In genomic region chr20:2143594-2143993, GRCh38 we compare ENCODE assay signal across 26 cellular contexts.
"Had no signal": no experiment of that assay in that cellular context is flagged by ENCODE, and none has a peak within 500 bp of the region (broad histone marks: within the 10 kb centered on the region; RNA-seq: fewer than 3 reads in every experiment).

No MANE protein-coding gene starts in this region.

- H3K27ac ChIP-seq: breast epithelium, epithelial cell of prostate, esophagus squamous epithelium, lower lobe of right lung, suprapubic skin, tibial artery, WERI-Rb-1 had no signal

- H3K36me3 ChIP-seq: breast epithelium had no signal

- H3K9me3 Mint-ChIP-seq: activated CD4-positive, alpha-beta memory T cell treated with anti-CD3 and anti-CD28 coated beads, Interleukin-2, amount 10 ng/mL, durations not matched to agents 7 days and 5 days; activated CD4-positive, alpha-beta T cell treated with anti-CD3 and anti-CD28 coated beads, Interleukin-2, amount 10 ng/mL, durations not matched to agents 24 days and 14 days; activated naive CD4-positive, alpha-beta T cell treated with anti-CD3 and anti-CD28 coated beads, Interleukin-2, amount 10 ng/mL, durations not matched to agents 7 days and 5 days; central memory CD8-positive, alpha-beta T cell; natural killer cell had no signal

- H3K27me3 ChIP-seq: breast epithelium, esophagus squamous epithelium, suprapubic skin, tibial artery had no signal

- ATAC-seq: activated CD4-positive, CD25-positive, alpha-beta regulatory T cell treated with anti-CD3 and anti-CD28 coated beads, Interleukin-2, amount 50 U/mL, for 24 hours; left colon; lower lobe of right lung; natural killer cell; right cardiac atrium; SK-N-SH treated with all-trans-retinoic acid at 6 μM for 48 hours; T-helper 17 cell had no signal

- H3K36me3 Mint-ChIP-seq: activated naive CD4-positive, alpha-beta T cell treated with anti-CD3 and anti-CD28 coated beads, Interleukin-2, amount 10 ng/mL, durations not matched to agents 7 days and 5 days; natural killer cell had no signal

- H3K4me1 Mint-ChIP-seq: activated naive CD4-positive, alpha-beta T cell treated with anti-CD3 and anti-CD28 coated beads, Interleukin-2, amount 10 ng/mL, durations not matched to agents 7 days and 5 days had no signal

- H3K27me3 Mint-ChIP-seq: activated CD4-positive, alpha-beta memory T cell treated with anti-CD3 and anti-CD28 coated beads, Interleukin-2, amount 10 ng/mL, durations not matched to agents 7 days and 5 days; activated CD4-positive, alpha-beta T cell treated with anti-CD3 and anti-CD28 coated beads, Interleukin-2, amount 10 ng/mL, durations not matched to agents 24 days and 14 days; activated naive CD4-positive, alpha-beta T cell treated with anti-CD3 and anti-CD28 coated beads, Interleukin-2, amount 10 ng/mL, durations not matched to agents 7 days and 5 days; central memory CD8-positive, alpha-beta T cell; T-helper 17 cell had no signal

- H3K4me1 ChIP-seq: breast epithelium had no signal

- H3K4me3 ChIP-seq: breast epithelium, esophagus squamous epithelium, lower lobe of right lung, suprapubic skin, tibial artery had no signal

- H3K9me3 ChIP-seq: breast epithelium, esophagus squamous epithelium, lower lobe of right lung, suprapubic skin, tibial artery had no signal

- DNase-seq: activated CD4-positive, alpha-beta memory T cell treated with anti-CD3 and anti-CD28 coated beads, Interleukin-2, amount 10 ng/mL, durations not matched to agents 7 days and 5 days; activated CD4-positive, alpha-beta T cell treated with anti-CD3 and anti-CD28 coated beads, Interleukin-2, amount 10 ng/mL, durations not matched to agents 24 days and 14 days; activated CD8-positive, alpha-beta memory T cell treated with anti-CD3 and anti-CD28 coated beads, Interleukin-2, amount 50 U/mL, for 48 hours; activated effector memory CD4-positive, alpha-beta T cell treated with anti-CD3 and anti-CD28 coated beads, Interleukin-2, amount 50 U/mL, for 16 hours; activated naive CD4-positive, alpha-beta T cell treated with anti-CD3 and anti-CD28 coated beads, Interleukin-2, amount 10 ng/mL, durations not matched to agents 7 days and 5 days; amniotic stem cell; dermis blood vessel endothelial cell; effector CD4-positive, alpha-beta T cell; esophagus squamous epithelium; hippocampal formation; left colon; lower lobe of right lung; mesenchymal stem cell; natural killer cell; right cardiac atrium; stimulated activated CD4-positive, alpha-beta T cell treated with anti-CD3 and anti-CD28 coated beads, Interleukin-2, amount 100 ng/mL, for 48 hours; T-helper 17 cell; T1000; tibial artery; WERI-Rb-1 had no signal

- H3K4me3 Mint-ChIP-seq: activated CD4-positive, alpha-beta memory T cell treated with anti-CD3 and anti-CD28 coated beads, Interleukin-2, amount 10 ng/mL, durations not matched to agents 7 days and 5 days; activated CD4-positive, alpha-beta T cell treated with anti-CD3 and anti-CD28 coated beads, Interleukin-2, amount 10 ng/mL, durations not matched to agents 24 days and 14 days; activated naive CD4-positive, alpha-beta T cell treated with anti-CD3 and anti-CD28 coated beads, Interleukin-2, amount 10 ng/mL, durations not matched to agents 7 days and 5 days; central memory CD8-positive, alpha-beta T cell; natural killer cell; T-helper 17 cell had no signal

- H3K27ac Mint-ChIP-seq: activated CD4-positive, alpha-beta memory T cell treated with anti-CD3 and anti-CD28 coated beads, Interleukin-2, amount 10 ng/mL, durations not matched to agents 7 days and 5 days; activated CD4-positive, alpha-beta T cell treated with anti-CD3 and anti-CD28 coated beads, Interleukin-2, amount 10 ng/mL, durations not matched to agents 24 days and 14 days; activated naive CD4-positive, alpha-beta T cell treated with anti-CD3 and anti-CD28 coated beads, Interleukin-2, amount 10 ng/mL, durations not matched to agents 7 days and 5 days; T-helper 17 cell had no signal
